Comparison of ENCODE assay signal across 1 cellular context in the genomic region with DNA sequence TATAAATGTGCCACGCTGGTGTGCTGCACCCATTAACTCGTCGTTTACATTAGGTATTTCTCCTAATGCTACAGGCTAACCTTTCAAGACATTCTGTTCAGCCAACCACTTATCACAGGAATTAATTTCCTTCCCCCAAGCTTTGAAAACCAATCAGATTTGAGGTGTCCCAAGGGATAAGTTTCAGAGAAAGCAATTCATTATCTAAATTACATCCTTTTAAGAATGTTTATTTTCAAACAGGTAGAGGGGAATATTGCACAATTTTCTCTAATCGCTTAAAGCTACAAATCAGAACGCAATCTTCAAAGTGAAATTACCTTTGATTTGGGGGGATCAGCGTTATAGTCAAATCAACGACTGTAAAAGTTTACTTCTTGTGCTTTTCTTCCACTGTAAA.
TF ChIP-seq lines count a peak whose summit lies in the region.

No MANE protein-coding gene starts in this region.

TF ChIP-seq in GM12878, 131 proteins besides CTCF, POLR2A, EP300 and RAD21 (continued from another document):
- TF ChIP-seq, protein P1, sequence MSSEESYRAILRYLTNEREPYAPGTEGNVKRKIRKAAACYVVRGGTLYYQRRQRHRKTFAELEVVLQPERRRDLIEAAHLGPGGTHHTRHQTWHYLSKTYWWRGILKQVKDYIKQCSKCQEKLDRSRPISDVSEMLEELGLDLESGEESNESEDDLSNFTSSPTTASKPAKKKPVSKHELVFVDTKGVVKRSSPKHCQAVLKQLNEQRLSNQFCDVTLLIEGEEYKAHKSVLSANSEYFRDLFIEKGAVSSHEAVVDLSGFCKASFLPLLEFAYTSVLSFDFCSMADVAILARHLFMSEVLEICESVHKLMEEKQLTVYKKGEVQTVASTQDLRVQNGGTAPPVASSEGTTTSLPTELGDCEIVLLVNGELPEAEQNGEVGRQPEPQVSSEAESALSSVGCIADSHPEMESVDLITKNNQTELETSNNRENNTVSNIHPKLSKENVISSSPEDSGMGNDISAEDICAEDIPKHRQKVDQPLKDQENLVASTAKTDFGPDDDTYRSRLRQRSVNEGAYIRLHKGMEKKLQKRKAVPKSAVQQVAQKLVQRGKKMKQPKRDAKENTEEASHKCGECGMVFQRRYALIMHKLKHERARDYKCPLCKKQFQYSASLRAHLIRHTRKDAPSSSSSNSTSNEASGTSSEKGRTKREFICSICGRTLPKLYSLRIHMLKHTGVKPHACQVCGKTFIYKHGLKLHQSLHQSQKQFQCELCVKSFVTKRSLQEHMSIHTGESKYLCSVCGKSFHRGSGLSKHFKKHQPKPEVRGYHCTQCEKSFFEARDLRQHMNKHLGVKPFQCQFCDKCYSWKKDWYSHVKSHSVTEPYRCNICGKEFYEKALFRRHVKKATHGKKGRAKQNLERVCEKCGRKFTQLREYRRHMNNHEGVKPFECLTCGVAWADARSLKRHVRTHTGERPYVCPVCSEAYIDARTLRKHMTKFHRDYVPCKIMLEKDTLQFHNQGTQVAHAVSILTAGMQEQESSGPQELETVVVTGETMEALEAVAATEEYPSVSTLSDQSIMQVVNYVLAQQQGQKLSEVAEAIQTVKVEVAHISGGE (CRISPR knock-in tag; IDR thresholded peaks at IDR 0.05), result no peak
- no peak for TF ChIP-seq ZNF274 (IDR thresholded peaks at IDR 0.05; ENCODE audit: insufficient read depth, insufficient read length)
